Comparison of ENCODE assay signal across 1 cellular context in genomic region chr7:20216637-20217036, GRCh38.
A peak's percentile ranks its signal among the peaks of the same experiment; 100 is the strongest.
TF ChIP-seq lines count a peak whose summit lies in the region.

No MANE protein-coding gene starts in this region.

TF ChIP-seq in K562, 482 proteins besides CTCF, POLR2A, EP300 and RAD21 (continued from another document and continues in another):
- TF ChIP-seq, protein P1, sequence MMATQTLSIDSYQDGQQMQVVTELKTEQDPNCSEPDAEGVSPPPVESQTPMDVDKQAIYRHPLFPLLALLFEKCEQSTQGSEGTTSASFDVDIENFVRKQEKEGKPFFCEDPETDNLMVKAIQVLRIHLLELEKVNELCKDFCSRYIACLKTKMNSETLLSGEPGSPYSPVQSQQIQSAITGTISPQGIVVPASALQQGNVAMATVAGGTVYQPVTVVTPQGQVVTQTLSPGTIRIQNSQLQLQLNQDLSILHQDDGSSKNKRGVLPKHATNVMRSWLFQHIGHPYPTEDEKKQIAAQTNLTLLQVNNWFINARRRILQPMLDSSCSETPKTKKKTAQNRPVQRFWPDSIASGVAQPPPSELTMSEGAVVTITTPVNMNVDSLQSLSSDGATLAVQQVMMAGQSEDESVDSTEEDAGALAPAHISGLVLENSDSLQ (IDR thresholded peaks at IDR 0.05) = peak; percentile 32; the same call in 1 of the 2 replicates
- TF ChIP-seq, protein P2, sequence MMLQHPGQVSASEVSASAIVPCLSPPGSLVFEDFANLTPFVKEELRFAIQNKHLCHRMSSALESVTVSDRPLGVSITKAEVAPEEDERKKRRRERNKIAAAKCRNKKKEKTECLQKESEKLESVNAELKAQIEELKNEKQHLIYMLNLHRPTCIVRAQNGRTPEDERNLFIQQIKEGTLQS (IDR thresholded peaks at IDR 0.05) = no peak
- TF ChIP-seq, protein P2 (CRISPR knock-in tag; conservative IDR thresholded peaks at IDR 0.05) = no peak
- TF ChIP-seq ZFX (CRISPR knock-in tag; IDR thresholded peaks at IDR 0.05) = no peak
- no peak for TF ChIP-seq ZBTB33 (CRISPR knock-in tag; IDR thresholded peaks at IDR 0.05)
- no peak for TF ChIP-seq SREBF2 (CRISPR knock-in tag; IDR thresholded peaks at IDR 0.05)
- TF ChIP-seq, protein P3, sequence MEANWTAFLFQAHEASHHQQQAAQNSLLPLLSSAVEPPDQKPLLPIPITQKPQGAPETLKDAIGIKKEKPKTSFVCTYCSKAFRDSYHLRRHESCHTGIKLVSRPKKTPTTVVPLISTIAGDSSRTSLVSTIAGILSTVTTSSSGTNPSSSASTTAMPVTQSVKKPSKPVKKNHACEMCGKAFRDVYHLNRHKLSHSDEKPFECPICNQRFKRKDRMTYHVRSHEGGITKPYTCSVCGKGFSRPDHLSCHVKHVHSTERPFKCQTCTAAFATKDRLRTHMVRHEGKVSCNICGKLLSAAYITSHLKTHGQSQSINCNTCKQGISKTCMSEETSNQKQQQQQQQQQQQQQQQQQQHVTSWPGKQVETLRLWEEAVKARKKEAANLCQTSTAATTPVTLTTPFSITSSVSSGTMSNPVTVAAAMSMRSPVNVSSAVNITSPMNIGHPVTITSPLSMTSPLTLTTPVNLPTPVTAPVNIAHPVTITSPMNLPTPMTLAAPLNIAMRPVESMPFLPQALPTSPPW (CRISPR knock-in tag; IDR thresholded peaks at IDR 0.05) = no peak
- TF ChIP-seq, protein P4, sequence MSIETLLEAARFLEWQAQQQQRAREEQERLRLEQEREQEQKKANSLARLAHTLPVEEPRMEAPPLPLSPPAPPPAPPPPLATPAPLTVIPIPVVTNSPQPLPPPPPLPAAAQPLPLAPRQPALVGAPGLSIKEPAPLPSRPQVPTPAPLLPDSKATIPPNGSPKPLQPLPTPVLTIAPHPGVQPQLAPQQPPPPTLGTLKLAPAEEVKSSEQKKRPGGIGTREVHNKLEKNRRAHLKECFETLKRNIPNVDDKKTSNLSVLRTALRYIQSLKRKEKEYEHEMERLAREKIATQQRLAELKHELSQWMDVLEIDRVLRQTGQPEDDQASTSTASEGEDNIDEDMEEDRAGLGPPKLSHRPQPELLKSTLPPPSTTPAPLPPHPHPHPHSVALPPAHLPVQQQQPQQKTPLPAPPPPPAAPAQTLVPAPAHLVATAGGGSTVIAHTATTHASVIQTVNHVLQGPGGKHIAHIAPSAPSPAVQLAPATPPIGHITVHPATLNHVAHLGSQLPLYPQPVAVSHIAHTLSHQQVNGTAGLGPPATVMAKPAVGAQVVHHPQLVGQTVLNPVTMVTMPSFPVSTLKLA (conservative IDR thresholded peaks at IDR 0.05) = no peak
- no peak for TF ChIP-seq MXI1 (IDR thresholded peaks at IDR 0.05; ENCODE audit: low read depth, low read length)
- 0 out of 2 replicates have a peak, but pooled peaks have one; percentile 8 for TF ChIP-seq ARID1B (IDR thresholded peaks at IDR 0.05)
- TF ChIP-seq, protein P5, sequence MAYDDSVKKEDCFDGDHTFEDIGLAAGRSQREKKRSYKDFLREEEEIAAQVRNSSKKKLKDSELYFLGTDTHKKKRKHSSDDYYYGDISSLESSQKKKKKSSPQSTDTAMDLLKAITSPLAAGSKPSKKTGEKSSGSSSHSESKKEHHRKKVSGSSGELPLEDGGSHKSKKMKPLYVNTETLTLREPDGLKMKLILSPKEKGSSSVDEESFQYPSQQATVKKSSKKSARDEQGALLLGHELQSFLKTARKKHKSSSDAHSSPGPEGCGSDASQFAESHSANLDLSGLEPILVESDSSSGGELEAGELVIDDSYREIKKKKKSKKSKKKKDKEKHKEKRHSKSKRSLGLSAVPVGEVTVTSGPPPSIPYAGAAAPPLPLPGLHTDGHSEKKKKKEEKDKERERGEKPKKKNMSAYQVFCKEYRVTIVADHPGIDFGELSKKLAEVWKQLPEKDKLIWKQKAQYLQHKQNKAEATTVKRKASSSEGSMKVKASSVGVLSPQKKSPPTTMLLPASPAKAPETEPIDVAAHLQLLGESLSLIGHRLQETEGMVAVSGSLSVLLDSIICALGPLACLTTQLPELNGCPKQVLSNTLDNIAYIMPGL (CRISPR knock-in tag; IDR thresholded peaks at IDR 0.05) = no peak
- no peak for TF ChIP-seq ZNF740 (CRISPR knock-in tag; IDR thresholded peaks at IDR 0.05)
- TF ChIP-seq ZNF740 (tag; IDR thresholded peaks at IDR 0.05) = no peak
- no peak for TF ChIP-seq ZNF561 (CRISPR knock-in tag; conservative IDR thresholded peaks at IDR 0.05)
- TF ChIP-seq POLR2AphosphoS5 (IDR thresholded peaks at IDR 0.05; ENCODE audit: control insufficient read depth, insufficient read depth, low read depth, low read length) = no peak
- TF ChIP-seq SIX5 (IDR thresholded peaks at IDR 0.05; ENCODE audit: borderline replicate concordance in 1 of 2, insufficient read depth in 1 of 2, low read depth in 1 of 2, low read length in 2 of 2) = no peak
- TF ChIP-seq, protein P6, sequence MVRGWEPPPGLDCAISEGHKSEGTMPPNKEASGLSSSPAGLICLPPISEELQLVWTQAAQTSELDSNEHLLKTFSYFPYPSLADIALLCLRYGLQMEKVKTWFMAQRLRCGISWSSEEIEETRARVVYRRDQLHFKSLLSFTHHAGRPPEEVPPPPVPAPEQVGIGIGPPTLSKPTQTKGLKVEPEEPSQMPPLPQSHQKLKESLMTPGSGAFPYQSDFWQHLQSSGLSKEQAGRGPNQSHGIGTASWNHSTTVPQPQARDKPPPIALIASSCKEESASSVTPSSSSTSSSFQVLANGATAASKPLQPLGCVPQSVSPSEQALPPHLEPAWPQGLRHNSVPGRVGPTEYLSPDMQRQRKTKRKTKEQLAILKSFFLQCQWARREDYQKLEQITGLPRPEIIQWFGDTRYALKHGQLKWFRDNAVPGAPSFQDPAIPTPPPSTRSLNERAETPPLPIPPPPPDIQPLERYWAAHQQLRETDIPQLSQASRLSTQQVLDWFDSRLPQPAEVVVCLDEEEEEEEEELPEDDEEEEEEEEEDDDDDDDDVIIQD (CRISPR knock-in tag; IDR thresholded peaks at IDR 0.05) = no peak
- TF ChIP-seq MGA (IDR thresholded peaks at IDR 0.05) = no peak
- no peak for TF ChIP-seq FOXK2 (conservative IDR thresholded peaks at IDR 0.05 in 1 of 2, IDR thresholded peaks at IDR 0.05 in 1 of 2; ENCODE audit: low read depth in 2 of 2)
- no peak for TF ChIP-seq STAT5B (CRISPR knock-in tag; IDR thresholded peaks at IDR 0.05)
- TF ChIP-seq RBM25 (IDR thresholded peaks at IDR 0.05; ENCODE audit: low read depth, low read length, severe bottlenecking) = peak; percentile 54
- no peak for TF ChIP-seq DMBX1 (CRISPR knock-in tag; IDR thresholded peaks at IDR 0.05; ENCODE audit: borderline replicate concordance)
- no peak for TF ChIP-seq MAFK (IDR thresholded peaks at IDR 0.05; ENCODE audit: low read length)
- no peak for TF ChIP-seq ZNF639 (CRISPR knock-in tag; conservative IDR thresholded peaks at IDR 0.05 in 1 of 2, IDR thresholded peaks at IDR 0.05 in 1 of 2)
- TF ChIP-seq, protein P7, sequence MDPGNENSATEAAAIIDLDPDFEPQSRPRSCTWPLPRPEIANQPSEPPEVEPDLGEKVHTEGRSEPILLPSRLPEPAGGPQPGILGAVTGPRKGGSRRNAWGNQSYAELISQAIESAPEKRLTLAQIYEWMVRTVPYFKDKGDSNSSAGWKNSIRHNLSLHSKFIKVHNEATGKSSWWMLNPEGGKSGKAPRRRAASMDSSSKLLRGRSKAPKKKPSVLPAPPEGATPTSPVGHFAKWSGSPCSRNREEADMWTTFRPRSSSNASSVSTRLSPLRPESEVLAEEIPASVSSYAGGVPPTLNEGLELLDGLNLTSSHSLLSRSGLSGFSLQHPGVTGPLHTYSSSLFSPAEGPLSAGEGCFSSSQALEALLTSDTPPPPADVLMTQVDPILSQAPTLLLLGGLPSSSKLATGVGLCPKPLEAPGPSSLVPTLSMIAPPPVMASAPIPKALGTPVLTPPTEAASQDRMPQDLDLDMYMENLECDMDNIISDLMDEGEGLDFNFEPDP (CRISPR knock-in tag; IDR thresholded peaks at IDR 0.05) = no peak
